Comparison of ENCODE assay signal across 1 cellular context in the genomic region with DNA sequence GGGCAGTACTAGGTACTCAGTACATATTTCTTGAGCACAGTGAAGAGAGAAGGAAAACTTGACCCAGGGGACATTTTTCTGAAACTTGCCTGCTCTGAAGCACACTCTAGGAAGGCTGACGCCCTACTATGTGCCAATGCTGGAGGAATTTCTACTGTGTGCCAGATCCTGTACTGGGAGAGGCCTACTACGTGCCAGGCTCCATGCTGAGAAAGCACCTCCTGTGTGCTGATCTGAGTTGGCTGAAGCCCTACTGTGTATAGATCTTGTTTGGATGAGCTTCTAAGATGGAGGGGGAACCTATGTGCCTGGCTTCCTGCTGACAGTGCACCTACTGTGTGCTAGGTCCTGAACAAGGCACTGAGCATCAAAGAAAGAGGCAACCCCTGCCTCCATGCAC.
TF ChIP-seq lines count a peak whose summit lies in the region.

No MANE protein-coding gene starts in this region.

TF ChIP-seq in GM12878, 131 proteins besides CTCF, POLR2A, EP300 and RAD21:
- TF ChIP-seq TAF1 (IDR thresholded peaks at IDR 0.05; ENCODE audit: borderline replicate concordance, low read depth, low read length) (no peak), DPF2 (IDR thresholded peaks at IDR 0.05) (0 out of 2 replicates have a peak, but pooled peaks have one; percentile 33)
TF ChIP-seq in GM12878: peak in this region for 1.
